ENCODE assay signal across 16 cellular contexts in genomic region chr3:24471480-24471879, GRCh38. TPM values are rescaled to one million over a fixed set of nuclear protein-coding genes. Genes with fewer than 3 reads are reported as not detected.
DNase-seq lines count a peak whose midpoint lies in the region; ATAC-seq and TF ChIP-seq lines count a peak whose summit lies in the region.
"Had no signal": no experiment of that assay in that cellular context is flagged by ENCODE, and none has a peak within 500 bp of the region (broad histone marks: within the 10 kb centered on the region; RNA-seq: fewer than 3 reads in every experiment).

No MANE protein-coding gene starts in this region.

- H4K20me1 ChIP-seq in mammary epithelial cell (ENCODE audit: insufficient read depth, low read length), result no peaks in the 10 kb centered on the region

- H3K27ac Mint-ChIP-seq in MCF 10A (ENCODE audit: low read depth, unreplicated experiment), result no peak overlapping the region
- H3K27ac Mint-ChIP-seq: CD4-positive, alpha-beta T cell had no signal

- WGBS in mammary epithelial cell (ENCODE audit: low coverage, missing lambda C conversion rate), result 91% methylated on average over 1 of the region's 1 CpG
- WGBS in psoas muscle, 3 donors, result 6 to 20% (median 15%) methylated on average over 1 of the region's 1 CpG

- H3K9me3 ChIP-seq in mammary epithelial cell (replicated peaks; ENCODE audit: insufficient read depth, low read length) (no peaks in the 10 kb centered on the region), RWPE2 (ENCODE audit: severe bottlenecking) (peaks cover 3% of the 10 kb centered on the region), psoas muscle (no peaks in the 10 kb centered on the region)
- H3K9me3 ChIP-seq: A549, Caco-2, HAP-1 had no signal

- POLR2A ChIA-PET in MCF 10A (lab: Yijun Ruan, JAX), result interaction anchor here (0.6 to 1.5 kb wide), 5 partner anchors 14 to 177 kb away, joined by 3 to 4 read pairs (median 4); no protein-coding TSS in a partner anchor

- no peak for TF ChIP-seq CTCF in mammary epithelial cell (conservative IDR thresholded peaks at IDR 0.05 in 1 of 2, IDR thresholded peaks at IDR 0.05 in 1 of 2; ENCODE audit: extremely low read depth in 1 of 2, insufficient read depth in 1 of 2, low read depth in 1 of 2, low read length in 2 of 2)
- TF ChIP-seq CTCF in MCF 10A (IDR thresholded peaks at IDR 0.05; ENCODE audit: unreplicated experiment), result no peak
- no peak for TF ChIP-seq CTCF in RWPE2 (IDR thresholded peaks at IDR 0.05; ENCODE audit: poor library complexity, severe bottlenecking)
- TF ChIP-seq CTCF in psoas muscle (IDR thresholded peaks at IDR 0.05), result no peak

- BruUV-seq in mammary epithelial cell (replicated peaks; lab: Mats Ljungman, UMichigan) (no TSS peak), MCF 10A (replicated peaks; lab: Mats Ljungman, UMichigan) (no TSS peak)

- no peak overlapping the region for H3K4me2 ChIP-seq in mammary epithelial cell (ENCODE audit: insufficient read depth, low read depth, low read length)
- H3K4me2 ChIP-seq: A549 had no signal

- DNase-seq in mammary epithelial cell, result no peak
- DNase-seq in MCF 10A (ENCODE audit: unreplicated experiment), result no peak
- DNase-seq in RWPE2 (ENCODE audit: low spot score), result no peak
- no peak for DNase-seq in left lobe of liver (ENCODE audit: low spot score)
- no peak for DNase-seq in psoas muscle
- DNase-seq in NK-92 treated with Interleukin-12 subunit alpha and Interleukin-12 subunit beta, amount 100 ng/mL, for 24 hours (lab: John Stamatoyannopoulos, UW), result no peak
- DNase-seq in amniotic stem cell (lab: John Stamatoyannopoulos, UW), result no peak
- DNase-seq: AML-193; Caco-2; CD4-positive, alpha-beta T cell; GM23248 had no signal

- CTCF ChIA-PET in mammary epithelial cell (lab: Charles Lee; ENCODE audit: low non-redundant PET) (interaction anchor here (0.5 kb wide), 1 partner anchor 89 kb away, joined by 4 read pairs; no protein-coding TSS in a partner anchor), MCF 10A (lab: Yijun Ruan, JAX) (interaction anchor here (0.6 kb wide), 1 partner anchor 324 kb away, joined by 6 read pairs; no protein-coding TSS in a partner anchor)

- dilution Hi-C loops in mammary epithelial cell (cut with HindIII; ENCODE audit: low sequenced_read_pairs), result no loop called here

- H3K27ac ChIP-seq in mammary epithelial cell (ENCODE audit: insufficient read depth, low read depth, low read length) (peak overlapping the region; percentile 38), RWPE2 (ENCODE audit: poor library complexity, severe bottlenecking) (peak overlapping the region; percentile 44), psoas muscle (no peak overlapping the region)
- H3K27ac ChIP-seq: 22Rv1, A549, C4-2B, GM23248, HL-60 had no signal

- in situ Hi-C loops in mammary epithelial cell (cut with MboI; ENCODE audit: low sequenced_read_pairs in 2 of 2), result no loop called here

- no peaks in the 10 kb centered on the region for H3K4me1 Mint-ChIP-seq in MCF 10A (ENCODE audit: insufficient read depth, unreplicated experiment)

- H3K4me3 Mint-ChIP-seq in MCF 10A (ENCODE audit: unreplicated experiment), result no peak overlapping the region
- H3K4me3 Mint-ChIP-seq: CD4-positive, alpha-beta T cell had no signal

- intact Hi-C loops in mammary epithelial cell (cut with micrococcal nuclease) (no loop called here), MCF 10A (cut with micrococcal nuclease) (no loop called here), psoas muscle (cut with DNase I) (no loop called here)

- no peaks in the 10 kb centered on the region for H3K79me2 ChIP-seq in mammary epithelial cell (ENCODE audit: insufficient read depth, low read length)

- no peaks in the 10 kb centered on the region for H3K36me3 Mint-ChIP-seq in MCF 10A (ENCODE audit: insufficient read depth, unreplicated experiment)

- H3K36me3 ChIP-seq in mammary epithelial cell (ENCODE audit: insufficient read depth, low read length) (no peaks in the 10 kb centered on the region), RWPE2 (ENCODE audit: low read depth) (no peaks in the 10 kb centered on the region; the same call in 1 of the 2 replicates), psoas muscle (ENCODE audit: insufficient read depth in 1 of 2, low read depth in 1 of 2) (no peaks in the 10 kb centered on the region)
- H3K36me3 ChIP-seq: HAP-1 had no signal

- no peak overlapping the region for H3K9ac ChIP-seq in mammary epithelial cell (ENCODE audit: insufficient read depth, low read length)
- H3K9ac ChIP-seq: GM23248 had no signal

- no peaks in the 10 kb centered on the region for H3K27me3 ChIP-seq in mammary epithelial cell (ENCODE audit: insufficient read depth, low read length)
- peaks cover 2% of the 10 kb centered on the region for H3K27me3 ChIP-seq in RWPE2 (ENCODE audit: insufficient read depth, poor library complexity, severe bottlenecking)
- H3K27me3 ChIP-seq in psoas muscle (ENCODE audit: insufficient read depth in 3 of 3, low read length in 2 of 3), result no peaks in the 10 kb centered on the region

- no peak overlapping the region for H3K4me3 ChIP-seq in mammary epithelial cell (replicated peaks in 1 of 3; ENCODE audit: insufficient read depth in 1 of 3, low read depth in 2 of 3, low read length in 3 of 3)
- H3K4me3 ChIP-seq in RWPE2 (ENCODE audit: severe bottlenecking), result no peak overlapping the region
- H3K4me3 ChIP-seq in psoas muscle, result no peak overlapping the region
- H3K4me3 ChIP-seq: A549, GM23248, HAP-1 had no signal

- ATAC-seq in RWPE2 (ENCODE audit: low read depth) (no peak), left lobe of liver (peak; percentile 65), psoas muscle (peak in 3 of 4 donors; percentile 41 to 57 (median 45))
- ATAC-seq: A549 had no signal

- no peak overlapping the region for H2AFZ ChIP-seq in mammary epithelial cell (ENCODE audit: low read depth, low read length)
- H2AFZ ChIP-seq: GM23248 had no signal

- H3K27me3 Mint-ChIP-seq in MCF 10A (ENCODE audit: insufficient read depth, unreplicated experiment), result no peaks in the 10 kb centered on the region
- H3K27me3 Mint-ChIP-seq: CD4-positive, alpha-beta T cell had no signal

- H3K9me3 Mint-ChIP-seq in MCF 10A (ENCODE audit: unreplicated experiment), result no peaks in the 10 kb centered on the region

- H3K4me1 ChIP-seq in mammary epithelial cell (ENCODE audit: insufficient read depth, low read length), result peaks cover 21% of the 10 kb centered on the region
- H3K4me1 ChIP-seq in RWPE2 (ENCODE audit: insufficient read depth, poor library complexity, severe bottlenecking), result peaks cover 22% of the 10 kb centered on the region
- H3K4me1 ChIP-seq in psoas muscle, result peaks cover 31% of the 10 kb centered on the region

RNA-seq across cellular contexts. Expression of gene THRB, which starts 23.2 kb away (rescaled TPM):
- total RNA-seq in mammary epithelial cell (10 to 100 TPM; 13.1 to 16.3 TPM), MCF 10A (2022) (3.8 and 4.2 TPM in 2 replicates), left lobe of liver (30.7 TPM), psoas muscle (10 to 100 TPM; 29.1 to 38.6 (median 33.1) TPM)
- polyA plus RNA-seq in mammary epithelial cell (4.0 TPM), psoas muscle (10 to 100 TPM; 11.5 to 33.3 (median 16.2) TPM)
- polyA minus RNA-seq in mammary epithelial cell, result 4.0 TPM
- total RNA-seq: CD4-positive, alpha-beta T cell had no signal
